Comparison of ENCODE assay signal across 1 cellular context in genomic region chr19:42442833-42443232, GRCh38.
TF ChIP-seq lines count a peak whose summit lies in the region.

Gene CXCL17 (minus strand): TSS chr19:42442946. CDS start chr19:42442832, 114 bp downstream.

TF ChIP-seq in GM23338, 12 proteins besides CTCF, POLR2A, EP300 and RAD21:
- TF ChIP-seq REST (IDR thresholded peaks at IDR 0.05; ENCODE audit: unreplicated experiment) (no peak), JUNB (IDR thresholded peaks at IDR 0.05; ENCODE audit: unreplicated experiment) (no peak), EZH2phosphoT487 (IDR thresholded peaks at IDR 0.05; ENCODE audit: unreplicated experiment) (no peak), CREB1 (CRISPR knock-in tag; IDR thresholded peaks at IDR 0.05; ENCODE audit: low read depth) (no peak), ETS1 (IDR thresholded peaks at IDR 0.05) (no peak), EZH2 (IDR thresholded peaks at IDR 0.05; ENCODE audit: low read depth, unreplicated experiment) (no peak)
